18 cellular contexts compared by ENCODE assay signal in genomic region chr14:59208224-59208814, GRCh38. TPM values are rescaled to one million over a fixed set of nuclear protein-coding genes. Genes with fewer than 3 reads are reported as not detected.
DNase-seq lines count a peak whose midpoint lies in the region; ATAC-seq and TF ChIP-seq lines count a peak whose summit lies in the region.
"Had no signal": no experiment of that assay in that cellular context is flagged by ENCODE, and none has a peak within 500 bp of the region (broad histone marks: within the 10 kb centered on the region; RNA-seq: fewer than 3 reads in every experiment).

No MANE protein-coding gene starts in this region.

- H3K4me1 Mint-ChIP-seq in stimulated activated memory B cell treated with anti-CD40 and anti-IgM and Interleukin-4, amounts not matched to agents 10 μg/mL and 1 μg/mL and 100 μg/mL, for 72 hours = peaks cover 57% of the 10 kb centered on the region

- ATAC-seq in GM19455 (IDR thresholded peaks at IDR 0.05; ENCODE audit: unreplicated experiment) = peak; percentile 51
- ATAC-seq in stimulated activated memory B cell treated with anti-CD40 and anti-IgM and Interleukin-4, amounts not matched to agents 10 μg/mL and 1 μg/mL and 100 μg/mL, for 72 hours = no peak
- no peak for ATAC-seq in left colon
- ATAC-seq in GM18505 (IDR thresholded peaks at IDR 0.05; ENCODE audit: unreplicated experiment) = no peak
- ATAC-seq: esophagus mucosa, GM23338, WTC11 had no signal

- H3K27me3 Mint-ChIP-seq in stimulated activated memory B cell treated with anti-CD40 and anti-IgM and Interleukin-4, amounts not matched to agents 10 μg/mL and 1 μg/mL and 100 μg/mL, for 72 hours = no peaks in the 10 kb centered on the region

- peak; percentile 57 for DNase-seq in LHCN-M2 (ENCODE audit: low read depth)
- peak; percentile 65 for DNase-seq in choroid plexus epithelial cell (ENCODE audit: low read depth)
- no peak for DNase-seq in left colon
- DNase-seq in NCI-H1436 (lab: John Stamatoyannopoulos, UW) = no peak
- DNase-seq in COLO829 (ENCODE audit: low spot score) = no peak
- DNase-seq: caudate nucleus, DMS79, kidney, NCI-H345, Peyer's patch had no signal

- no peak overlapping the region for H3K27ac Mint-ChIP-seq in stimulated activated memory B cell treated with anti-CD40 and anti-IgM and Interleukin-4, amounts not matched to agents 10 μg/mL and 1 μg/mL and 100 μg/mL, for 72 hours
- H3K27ac Mint-ChIP-seq: GM23338; stimulated activated effector memory CD8-positive, alpha-beta T cell treated with anti-CD3 and anti-CD28 coated beads, Interleukin-12 subunit alpha, Interleukin-12 subunit beta, amount 100 ng/mL, for 72 hours; WTC11 had no signal

- no peaks in the 10 kb centered on the region for H3K36me3 Mint-ChIP-seq in stimulated activated memory B cell treated with anti-CD40 and anti-IgM and Interleukin-4, amounts not matched to agents 10 μg/mL and 1 μg/mL and 100 μg/mL, for 72 hours
- H3K36me3 Mint-ChIP-seq: stimulated activated effector memory CD8-positive, alpha-beta T cell treated with anti-CD3 and anti-CD28 coated beads, Interleukin-12 subunit alpha, Interleukin-12 subunit beta, amount 100 ng/mL, for 72 hours; WTC11 had no signal

- intact Hi-C loops in left colon (cut with DNase I, micrococcal nuclease) = no loop called here

- no peak overlapping the region for H3K4me3 ChIP-seq in choroid plexus epithelial cell (ENCODE audit: low read depth, low read length)
- H3K4me3 ChIP-seq: GM23338, Peyer's patch had no signal

- no peaks in the 10 kb centered on the region for H3K9me3 Mint-ChIP-seq in stimulated activated memory B cell treated with anti-CD40 and anti-IgM and Interleukin-4, amounts not matched to agents 10 μg/mL and 1 μg/mL and 100 μg/mL, for 72 hours
- H3K9me3 Mint-ChIP-seq: GM23338; neural crest cell; stimulated activated effector memory CD8-positive, alpha-beta T cell treated with anti-CD3 and anti-CD28 coated beads, Interleukin-12 subunit alpha, Interleukin-12 subunit beta, amount 100 ng/mL, for 72 hours; WTC11 had no signal

- H3K4me3 Mint-ChIP-seq in stimulated activated memory B cell treated with anti-CD40 and anti-IgM and Interleukin-4, amounts not matched to agents 10 μg/mL and 1 μg/mL and 100 μg/mL, for 72 hours = peak overlapping the region; percentile 13
- H3K4me3 Mint-ChIP-seq: GM23338; neural crest cell; stimulated activated effector memory CD8-positive, alpha-beta T cell treated with anti-CD3 and anti-CD28 coated beads, Interleukin-12 subunit alpha, Interleukin-12 subunit beta, amount 100 ng/mL, for 72 hours; WTC11 had no signal

- no peak for TF ChIP-seq POLR2A in GM18505 (IDR thresholded peaks at IDR 0.05; ENCODE audit: borderline replicate concordance, extremely low read depth, insufficient read depth, insufficient read length)

- no peak for TF ChIP-seq CTCF in choroid plexus epithelial cell (conservative IDR thresholded peaks at IDR 0.05; ENCODE audit: low read depth, low read length)

RNA-seq across cellular contexts. Expression of gene DAAM1, which starts 19.9 kb away (rescaled TPM):
- total RNA-seq in LHCN-M2 (2014; rRNA removed) (5.6 and 6.5 TPM in 2 replicates), left colon (10 to 100 TPM; 38.1 to 61.5 TPM)
- 3.3 TPM for polyA plus RNA-seq in LHCN-M2 (2012)

Comparison
In these comparisons a context has a peak if more than half of its experiments do, and no peak if none do; other contexts are left out.
1. DNase-seq: peak in LHCN-M2 (single experiment) and choroid plexus epithelial cell (single experiment); none in left colon (0 of 2), NCI-H1436 (single experiment) and COLO829 (single experiment).